1 cellular context compared by ENCODE assay signal in the genomic region with DNA sequence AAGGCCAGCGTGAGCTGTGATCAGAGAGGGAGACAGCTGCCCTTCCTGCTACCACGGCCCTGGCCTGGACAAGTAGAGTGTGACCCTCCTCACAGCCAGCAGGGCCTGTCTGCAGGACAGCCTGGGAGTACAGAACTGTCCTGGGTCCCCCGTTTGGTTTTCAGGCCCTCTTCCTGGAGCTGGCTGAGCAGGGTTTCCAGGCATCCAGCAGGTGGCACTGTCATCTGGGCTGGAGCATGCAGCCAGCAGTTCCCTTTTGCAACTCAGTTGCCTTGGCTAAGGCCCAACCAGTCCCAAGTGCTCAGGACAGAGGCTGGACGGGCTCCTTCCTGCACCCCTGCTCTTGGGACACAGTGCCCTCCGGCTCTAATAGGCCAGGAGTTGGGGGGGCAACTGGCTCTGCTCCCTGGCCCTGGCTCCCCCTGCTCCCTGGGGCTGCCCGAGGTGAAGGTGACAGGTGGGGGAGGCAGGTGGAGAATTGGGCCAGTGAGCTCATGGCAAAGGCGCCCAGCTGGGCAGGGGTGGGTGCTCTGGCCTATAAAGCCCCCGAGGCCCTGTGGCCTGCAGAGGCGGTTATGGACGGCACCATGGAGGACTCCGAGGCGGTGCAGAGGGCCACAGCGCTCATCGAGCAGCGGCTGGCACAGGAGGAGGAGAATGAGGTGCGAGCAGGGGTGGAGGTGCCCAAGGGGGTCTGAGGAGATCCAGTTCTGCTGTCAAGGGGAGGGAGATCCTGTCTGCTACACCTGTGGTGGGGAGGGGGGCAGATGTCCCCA.
TF ChIP-seq lines count a peak whose summit lies in the region.

A gene with protein sequence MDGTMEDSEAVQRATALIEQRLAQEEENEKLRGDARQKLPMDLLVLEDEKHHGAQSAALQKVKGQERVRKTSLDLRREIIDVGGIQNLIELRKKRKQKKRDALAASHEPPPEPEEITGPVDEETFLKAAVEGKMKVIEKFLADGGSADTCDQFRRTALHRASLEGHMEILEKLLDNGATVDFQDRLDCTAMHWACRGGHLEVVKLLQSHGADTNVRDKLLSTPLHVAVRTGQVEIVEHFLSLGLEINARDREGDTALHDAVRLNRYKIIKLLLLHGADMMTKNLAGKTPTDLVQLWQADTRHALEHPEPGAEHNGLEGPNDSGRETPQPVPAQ (plus strand): TSS at position 566 of the 776 bp plus-strand sequence. CDS start 10 bp downstream, at position 576.

TF ChIP-seq in HEK293, 187 proteins besides CTCF, POLR2A, EP300 and RAD21 (continued from another document):
- TF ChIP-seq, protein P1, sequence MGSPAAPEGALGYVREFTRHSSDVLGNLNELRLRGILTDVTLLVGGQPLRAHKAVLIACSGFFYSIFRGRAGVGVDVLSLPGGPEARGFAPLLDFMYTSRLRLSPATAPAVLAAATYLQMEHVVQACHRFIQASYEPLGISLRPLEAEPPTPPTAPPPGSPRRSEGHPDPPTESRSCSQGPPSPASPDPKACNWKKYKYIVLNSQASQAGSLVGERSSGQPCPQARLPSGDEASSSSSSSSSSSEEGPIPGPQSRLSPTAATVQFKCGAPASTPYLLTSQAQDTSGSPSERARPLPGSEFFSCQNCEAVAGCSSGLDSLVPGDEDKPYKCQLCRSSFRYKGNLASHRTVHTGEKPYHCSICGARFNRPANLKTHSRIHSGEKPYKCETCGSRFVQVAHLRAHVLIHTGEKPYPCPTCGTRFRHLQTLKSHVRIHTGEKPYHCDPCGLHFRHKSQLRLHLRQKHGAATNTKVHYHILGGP (tag by site-specific recombination; IDR thresholded peaks at IDR 0.05): no peak
- TF ChIP-seq ZBTB17 (tag by site-specific recombination; IDR thresholded peaks at IDR 0.05) (peak; percentile 83), ZNF292 (tag by site-specific recombination; IDR thresholded peaks at IDR 0.05; ENCODE audit: borderline replicate concordance, low read depth) (no peak), ZNF2 (tag by site-specific recombination; IDR thresholded peaks at IDR 0.05) (peak; percentile 76; the same call in 1 of the 2 replicates), ZSCAN30 (tag by site-specific recombination; IDR thresholded peaks at IDR 0.05) (peak; percentile 93), YY2 (tag by site-specific recombination; IDR thresholded peaks at IDR 0.05) (no peak), ZIC2 (tag by site-specific recombination; IDR thresholded peaks at IDR 0.05) (peak; percentile 46), ZNF214 (tag by site-specific recombination; IDR thresholded peaks at IDR 0.05; ENCODE audit: borderline replicate concordance) (no peak), OSR2 (tag by site-specific recombination; IDR thresholded peaks at IDR 0.05) (no peak), ZNF37A (tag by site-specific recombination; IDR thresholded peaks at IDR 0.05) (no peak), ZNF571 (tag by site-specific recombination; IDR thresholded peaks at IDR 0.05) (no peak), ZNF792 (tag by site-specific recombination; IDR thresholded peaks at IDR 0.05) (no peak), KLF7 (tag by site-specific recombination; IDR thresholded peaks at IDR 0.05; ENCODE audit: borderline replicate concordance) (no peak), ZNF600 (tag by site-specific recombination; IDR thresholded peaks at IDR 0.05) (peak; percentile 47; the same call in 1 of the 2 replicates)
- TF ChIP-seq, protein P2, sequence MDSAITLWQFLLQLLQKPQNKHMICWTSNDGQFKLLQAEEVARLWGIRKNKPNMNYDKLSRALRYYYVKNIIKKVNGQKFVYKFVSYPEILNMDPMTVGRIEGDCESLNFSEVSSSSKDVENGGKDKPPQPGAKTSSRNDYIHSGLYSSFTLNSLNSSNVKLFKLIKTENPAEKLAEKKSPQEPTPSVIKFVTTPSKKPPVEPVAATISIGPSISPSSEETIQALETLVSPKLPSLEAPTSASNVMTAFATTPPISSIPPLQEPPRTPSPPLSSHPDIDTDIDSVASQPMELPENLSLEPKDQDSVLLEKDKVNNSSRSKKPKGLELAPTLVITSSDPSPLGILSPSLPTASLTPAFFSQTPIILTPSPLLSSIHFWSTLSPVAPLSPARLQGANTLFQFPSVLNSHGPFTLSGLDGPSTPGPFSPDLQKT (IDR thresholded peaks at IDR 0.05; ENCODE audit: borderline replicate concordance, low read depth, low read length): no peak
- TF ChIP-seq, protein P3, sequence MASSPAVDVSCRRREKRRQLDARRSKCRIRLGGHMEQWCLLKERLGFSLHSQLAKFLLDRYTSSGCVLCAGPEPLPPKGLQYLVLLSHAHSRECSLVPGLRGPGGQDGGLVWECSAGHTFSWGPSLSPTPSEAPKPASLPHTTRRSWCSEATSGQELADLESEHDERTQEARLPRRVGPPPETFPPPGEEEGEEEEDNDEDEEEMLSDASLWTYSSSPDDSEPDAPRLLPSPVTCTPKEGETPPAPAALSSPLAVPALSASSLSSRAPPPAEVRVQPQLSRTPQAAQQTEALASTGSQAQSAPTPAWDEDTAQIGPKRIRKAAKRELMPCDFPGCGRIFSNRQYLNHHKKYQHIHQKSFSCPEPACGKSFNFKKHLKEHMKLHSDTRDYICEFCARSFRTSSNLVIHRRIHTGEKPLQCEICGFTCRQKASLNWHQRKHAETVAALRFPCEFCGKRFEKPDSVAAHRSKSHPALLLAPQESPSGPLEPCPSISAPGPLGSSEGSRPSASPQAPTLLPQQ (tag by site-specific recombination; IDR thresholded peaks at IDR 0.05): 0 out of 2 replicates have a peak, but pooled peaks have one; percentile 26
